Comparison of ENCODE assay signal across 23 cellular contexts in genomic region chr6:80545323-80545722, GRCh38.
DNase-seq lines count a peak whose midpoint lies in the region; ATAC-seq and TF ChIP-seq lines count a peak whose summit lies in the region.
"Had no signal": no experiment of that assay in that cellular context is flagged by ENCODE, and none has a peak within 500 bp of the region (broad histone marks: within the 10 kb centered on the region; RNA-seq: fewer than 3 reads in every experiment).

No MANE protein-coding gene starts in this region.

- H3K9ac ChIP-seq in HCT116 (ENCODE audit: low read length) (no peak overlapping the region), Karpas-422 (ENCODE audit: low read length) (no peak overlapping the region)
- H3K9ac ChIP-seq: BLaER1 treated with 17β-estradiol and CSF1 and Interleukin-3, amounts not matched to agents 10 nM and 100 nM had no signal

- H4K20me1 ChIP-seq in HCT116 (ENCODE audit: insufficient read depth) = no peaks in the 10 kb centered on the region
- no peaks in the 10 kb centered on the region for H4K20me1 ChIP-seq in Karpas-422 (ENCODE audit: insufficient read depth, low read depth, low read length)
- no peaks in the 10 kb centered on the region for H4K20me1 ChIP-seq in osteoblast (ENCODE audit: insufficient read depth, low read length)
- H4K20me1 ChIP-seq: BLaER1 treated with 17β-estradiol and CSF1 and Interleukin-3, amounts not matched to agents 10 nM and 100 nM had no signal

- RAD21 ChIA-PET in HCT116 (lab: Charles Lee; ENCODE audit: low non-redundant PET in 1 of 2, low total read pairs in 2 of 2, uncharacterized antibody in 2 of 2, unreplicated experiment in 2 of 2) = no interaction called here

- H3K27me3 ChIP-seq in HCT116 (ENCODE audit: insufficient read depth, low read length) (no peaks in the 10 kb centered on the region), Karpas-422 (ENCODE audit: low read length) (no peaks in the 10 kb centered on the region; the same call in 1 of the 2 replicates), osteoblast (ENCODE audit: insufficient read depth, low read length) (no peaks in the 10 kb centered on the region), thyroid gland (no peaks in the 10 kb centered on the region)
- H3K27me3 ChIP-seq: BLaER1 treated with 17β-estradiol and CSF1 and Interleukin-3, amounts not matched to agents 10 nM and 100 nM; gastrocnemius medialis; sigmoid colon; transverse colon had no signal

- intact Hi-C loops in HCT116 (cut with micrococcal nuclease) (no loop called here), thyroid gland (cut with DNase I) (no loop called here)

- no peaks in the 10 kb centered on the region for H3K9me2 ChIP-seq in HCT116 (ENCODE audit: insufficient read depth)
- no peaks in the 10 kb centered on the region for H3K9me2 ChIP-seq in Karpas-422 (replicated peaks; ENCODE audit: insufficient read depth, low read length)

- CTCF ChIA-PET in HCT116 (lab: Charles Lee) = no interaction called here

- no peaks in the 10 kb centered on the region for H3K36me3 ChIP-seq in HCT116 (ENCODE audit: control insufficient read depth in 1 of 2, insufficient read depth in 2 of 2, low read length in 2 of 2)
- no peaks in the 10 kb centered on the region for H3K36me3 ChIP-seq in Karpas-422 (ENCODE audit: insufficient read depth, low read length)
- no peaks in the 10 kb centered on the region for H3K36me3 ChIP-seq in osteoblast (ENCODE audit: insufficient read depth, low read length)
- H3K36me3 ChIP-seq in thyroid gland = no peaks in the 10 kb centered on the region
- H3K36me3 ChIP-seq: BLaER1 treated with 17β-estradiol and CSF1 and Interleukin-3, amounts not matched to agents 10 nM and 100 nM; gastrocnemius medialis; sigmoid colon; transverse colon had no signal

- TF ChIP-seq POLR2A in HCT116 (IDR thresholded peaks at IDR 0.05; ENCODE audit: borderline replicate concordance, extremely low read depth, insufficient read depth, insufficient read length) (no peak), thyroid gland (IDR thresholded peaks at IDR 0.05) (no peak)

- BruUV-seq in HCT116 (replicated peaks; lab: Mats Ljungman, UMichigan) = no TSS peak

- H2AFZ ChIP-seq in HCT116 (ENCODE audit: low read depth, low read length, poor library complexity, severe bottlenecking) (peak overlapping the region; percentile 80), Karpas-422 (ENCODE audit: low read length) (no peak overlapping the region), osteoblast (ENCODE audit: low read length) (no peak overlapping the region)

- TF ChIP-seq CTCF in HCT116 (IDR thresholded peaks at IDR 0.05 in 2 of 3, conservative IDR thresholded peaks at IDR 0.05 in 1 of 3; ENCODE audit: borderline replicate concordance in 1 of 3, insufficient read depth in 1 of 3, low read depth in 2 of 3, low read length in 2 of 3) (no peak), osteoblast (IDR thresholded peaks at IDR 0.05; ENCODE audit: extremely low read depth, low read depth, low read length) (no peak), thyroid gland (IDR thresholded peaks at IDR 0.05) (no peak)

- H3K79me2 ChIP-seq in HCT116 (ENCODE audit: insufficient read depth, low read length) = no peaks in the 10 kb centered on the region
- H3K79me2 ChIP-seq in Karpas-422 (ENCODE audit: low read length) = no peaks in the 10 kb centered on the region
- H3K79me2 ChIP-seq in osteoblast (ENCODE audit: insufficient read depth, low read length) = no peaks in the 10 kb centered on the region

- DNase-seq in HCT116 (ENCODE audit: low read depth, low spot score) = no peak
- DNase-seq in Karpas-422 = no peak
- no peak for DNase-seq in osteoblast (ENCODE audit: insufficient read length, low spot score, missing footprints)
- no peak for DNase-seq in thyroid gland
- no peak for DNase-seq in DMS153 treated with DMSO at 0.1 percent for 48 hours (lab: John Stamatoyannopoulos, UW; ENCODE audit: unreplicated experiment)
- DNase-seq: activated effector memory CD4-positive, alpha-beta T cell treated with anti-CD3 and anti-CD28 coated beads, Interleukin-2, amount 50 U/mL, for 16 hours; anterior cingulate cortex; DMS53; effector CD4-positive, alpha-beta T cell; gastrocnemius medialis; NCI-H1105 treated with DMSO at 0.1 percent for 48 hours; NCI-H2029 treated with DMSO at 0.1 percent for 48 hours; NCI-H2227 treated with DMSO at 0.1 percent for 48 hours; NCI-H69; Right ventricle myocardium superior; sigmoid colon; stimulated activated CD4-positive, alpha-beta T cell treated with anti-CD3 and anti-CD28 coated beads, Interleukin-4, amount 100 ng/mL, for 24 hours; transverse colon had no signal

- H3K27ac ChIP-seq in HCT116 (ENCODE audit: low read depth, low read length) (no peak overlapping the region), Karpas-422 (ENCODE audit: low read length) (no peak overlapping the region), osteoblast (ENCODE audit: low read depth, low read length) (peak overlapping the region; percentile 69), thyroid gland (no peak overlapping the region)
- H3K27ac ChIP-seq: BLaER1 treated with 17β-estradiol and CSF1 and Interleukin-3, amounts not matched to agents 10 nM and 100 nM; gastrocnemius medialis; sigmoid colon; transverse colon had no signal

- POLR2A ChIA-PET in HCT116 (lab: Charles Lee) = no interaction called here

- ATAC-seq in GM18867 (IDR thresholded peaks at IDR 0.05; ENCODE audit: unreplicated experiment) (peak; percentile 60), HCT116 (no peak), GM21515 (IDR thresholded peaks at IDR 0.05; ENCODE audit: unreplicated experiment) (no peak)
- ATAC-seq: gastrocnemius medialis, K562, Panc1 had no signal

- TF ChIP-seq RAD21 in HCT116 (IDR thresholded peaks at IDR 0.05; ENCODE audit: low read depth) = no peak

- H3K9me3 ChIP-seq in HCT116 (ENCODE audit: control insufficient read depth in 1 of 2, insufficient read depth in 1 of 2, low read depth in 1 of 2, low read length in 2 of 2) = no peaks in the 10 kb centered on the region
- H3K9me3 ChIP-seq in Karpas-422 (ENCODE audit: low read length) = no peaks in the 10 kb centered on the region
- H3K9me3 ChIP-seq in osteoblast (ENCODE audit: low read depth, low read length) = no peaks in the 10 kb centered on the region
- no peaks in the 10 kb centered on the region for H3K9me3 ChIP-seq in thyroid gland
- H3K9me3 ChIP-seq: BLaER1 treated with 17β-estradiol and CSF1 and Interleukin-3, amounts not matched to agents 10 nM and 100 nM; gastrocnemius medialis; sigmoid colon; transverse colon had no signal

- H3K4me3 ChIP-seq in HCT116 (replicated peaks in 1 of 2; ENCODE audit: low read depth in 1 of 2, low read length in 2 of 2) = no peak overlapping the region
- no peak overlapping the region for H3K4me3 ChIP-seq in Karpas-422 (ENCODE audit: low read length)
- H3K4me3 ChIP-seq in osteoblast (ENCODE audit: insufficient read depth, low read length) = no peak overlapping the region
- H3K4me3 ChIP-seq in thyroid gland (replicated peaks in 1 of 3) = no peak overlapping the region
- H3K4me3 ChIP-seq: BLaER1 treated with 17β-estradiol and CSF1 and Interleukin-3, amounts not matched to agents 10 nM and 100 nM; gastrocnemius medialis; K562; sigmoid colon; transverse colon had no signal

- H3K4me1 ChIP-seq in HCT116 (ENCODE audit: control insufficient read depth in 1 of 2, insufficient read depth in 2 of 2, low read length in 2 of 2) (peaks cover 12 to 26% of the 10 kb centered on the region in 2 experiments), Karpas-422 (ENCODE audit: low read length) (peaks cover 17% of the 10 kb centered on the region), osteoblast (ENCODE audit: insufficient read depth, low read length) (peaks cover 73% of the 10 kb centered on the region), thyroid gland (no peaks in the 10 kb centered on the region)
- H3K4me1 ChIP-seq: gastrocnemius medialis, transverse colon had no signal

- H3K4me2 ChIP-seq in HCT116 (ENCODE audit: low read length) (no peak overlapping the region), Karpas-422 (ENCODE audit: low read depth, low read length, poor library complexity, severe bottlenecking) (peak overlapping the region; percentile 45), osteoblast (ENCODE audit: insufficient read depth, low read length) (peak overlapping the region; percentile 7)
- H3K4me2 ChIP-seq: BLaER1 treated with 17β-estradiol and CSF1 and Interleukin-3, amounts not matched to agents 10 nM and 100 nM had no signal

TF ChIP-seq in HCT116, 20 proteins besides CTCF, POLR2A, EP300 and RAD21 (continues in another document):
- TF ChIP-seq JUND (IDR thresholded peaks at IDR 0.05) (no peak), SRF (IDR thresholded peaks at IDR 0.05; ENCODE audit: low read depth) (no peak), POLR2AphosphoS5 (IDR thresholded peaks at IDR 0.05; ENCODE audit: low read depth, low read length) (no peak), ATF3 (IDR thresholded peaks at IDR 0.05) (no peak), SP1 (IDR thresholded peaks at IDR 0.05; ENCODE audit: low read depth) (no peak), MAX (IDR thresholded peaks at IDR 0.05) (no peak), FOSL1 (IDR thresholded peaks at IDR 0.05; ENCODE audit: low read depth) (no peak), CEBPB (IDR thresholded peaks at IDR 0.05; ENCODE audit: low read depth) (no peak)
